ENCODE assay signal across 10 cellular contexts in the genomic region with DNA sequence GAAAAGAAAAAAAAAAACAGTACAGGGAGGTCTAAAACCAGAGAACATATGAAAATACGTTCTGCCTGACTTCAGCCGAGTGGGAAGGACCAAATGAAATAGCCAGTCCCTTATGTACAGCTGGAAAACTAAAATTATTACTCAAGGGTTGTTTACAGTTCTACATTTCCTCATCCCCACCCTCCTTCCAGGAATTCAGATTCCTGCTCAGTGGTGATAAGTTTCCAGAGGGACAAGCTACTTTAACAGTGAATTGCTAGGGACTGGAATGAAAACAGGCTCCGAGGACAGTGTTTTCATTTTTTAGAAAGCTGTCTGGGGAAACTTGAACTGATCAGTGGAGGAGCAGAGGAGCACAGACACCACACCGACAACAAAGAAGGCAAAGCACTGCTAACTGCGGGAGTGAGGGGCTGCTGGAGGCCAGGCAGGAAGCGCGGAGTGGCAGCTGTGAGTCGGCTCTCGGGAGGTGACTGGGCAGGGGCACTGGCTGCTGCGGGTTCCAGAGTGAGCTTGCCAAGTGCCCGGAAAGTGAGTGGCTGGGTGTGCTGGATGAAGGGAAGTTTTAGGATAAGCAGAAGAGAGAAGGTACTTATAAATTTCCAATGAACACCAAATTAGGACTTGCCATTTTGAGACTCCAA.
DNase-seq lines count a peak whose midpoint lies in the region; ATAC-seq and TF ChIP-seq lines count a peak whose summit lies in the region.
"Had no signal": no experiment of that assay in that cellular context is flagged by ENCODE, and none has a peak within 500 bp of the region (broad histone marks: within the 10 kb centered on the region; RNA-seq: fewer than 3 reads in every experiment).

No MANE protein-coding gene starts in this region.

- WGBS in upper lobe of left lung, 2 donors = 36 to 40% methylated on average over 11 of the region's 11 CpGs

- no peak for ATAC-seq in activated CD4-positive, alpha-beta T cell treated with anti-CD3 and anti-CD28 coated beads for 36 hours
- ATAC-seq in upper lobe of left lung (ENCODE audit: low FRiP score in 2 of 2) = peak; percentile 75 to 79
- no peak for ATAC-seq in GM21515 (IDR thresholded peaks at IDR 0.05; ENCODE audit: unreplicated experiment)
- no peak for ATAC-seq in GM21390 (IDR thresholded peaks at IDR 0.05; ENCODE audit: unreplicated experiment)
- ATAC-seq: A549 had no signal

- H3K27me3 ChIP-seq in upper lobe of left lung = no peaks in the 10 kb centered on the region

- peaks cover 6 to 18% (median 10%) of the 10 kb centered on the region in 4 donors for H3K4me1 ChIP-seq in upper lobe of left lung
- H3K4me1 ChIP-seq: A549 had no signal

- H3K36me3 Mint-ChIP-seq in activated CD4-positive, alpha-beta T cell treated with anti-CD3 and anti-CD28 coated beads for 36 hours (ENCODE audit: low read depth) = peaks cover 34% of the 10 kb centered on the region

- H3K27ac Mint-ChIP-seq in activated CD4-positive, alpha-beta T cell treated with anti-CD3 and anti-CD28 coated beads for 36 hours = peak overlapping the region; percentile 58

- POLR2A ChIA-PET in activated CD4-positive, alpha-beta T cell treated with anti-CD3 and anti-CD28 coated beads for 36 hours (lab: Charles Lee) = no interaction called here

- no peaks in the 10 kb centered on the region for H3K9me3 Mint-ChIP-seq in activated CD4-positive, alpha-beta T cell treated with anti-CD3 and anti-CD28 coated beads for 36 hours (ENCODE audit: low read depth)

- DNase-seq in activated CD4-positive, alpha-beta T cell treated with anti-CD3 and anti-CD28 coated beads for 36 hours = no peak
- DNase-seq in activated CD4-positive, alpha-beta T cell treated with anti-CD3 and anti-CD28 coated beads for 48 hours = no peak
- DNase-seq in fibroblast of pulmonary artery (ENCODE audit: low read depth) (peak; percentile 72), myocyte (ENCODE audit: low read depth) (peak; percentile 19), upper lobe of left lung (peak in 1 of 2 donors; percentile 66)
- no peak for DNase-seq in activated CD4-positive, alpha-beta T cell treated with anti-CD3 and anti-CD28 coated beads for 4 hours
- DNase-seq: central memory CD4-positive, alpha-beta T cell had no signal

- H3K27me3 Mint-ChIP-seq in activated CD4-positive, alpha-beta T cell treated with anti-CD3 and anti-CD28 coated beads for 36 hours = no peaks in the 10 kb centered on the region

- intact Hi-C loops in activated CD4-positive, alpha-beta T cell treated with anti-CD3 and anti-CD28 coated beads for 36 hours (cut with DNase I, micrococcal nuclease) = loop anchor here in 1 of 2 experiments (5.0 kb wide), 1 partner anchor 138 kb away; no protein-coding TSS in a partner anchor

- peak overlapping the region; percentile 27 to 87 (median 84) for H3K27ac ChIP-seq in upper lobe of left lung
- H3K27ac ChIP-seq: A549 had no signal

- TF ChIP-seq CTCF in fibroblast of pulmonary artery (IDR thresholded peaks at IDR 0.05; ENCODE audit: low read length, missing control alignments) (no peak), upper lobe of left lung (IDR thresholded peaks at IDR 0.05) (no peak)

- H3K36me3 ChIP-seq in upper lobe of left lung = peaks cover 12 to 67% (median 38%) of the 10 kb centered on the region in 4 donors

- CTCF ChIA-PET in activated CD4-positive, alpha-beta T cell treated with anti-CD3 and anti-CD28 coated beads for 36 hours (lab: Charles Lee) = interaction anchor here (1.2 kb wide), 1 partner anchor 23 kb away, joined by 3 read pairs; no protein-coding TSS in a partner anchor

- peaks cover 9% of the 10 kb centered on the region for H3K4me1 Mint-ChIP-seq in activated CD4-positive, alpha-beta T cell treated with anti-CD3 and anti-CD28 coated beads for 36 hours

- TF ChIP-seq EP300 in upper lobe of left lung (IDR thresholded peaks at IDR 0.05) = peak in 1 of 4 donors; percentile 89

- H3K4me3 Mint-ChIP-seq in activated CD4-positive, alpha-beta T cell treated with anti-CD3 and anti-CD28 coated beads for 36 hours = no peak overlapping the region

- no peaks in the 10 kb centered on the region for H3K9me3 ChIP-seq in upper lobe of left lung
- H3K9me3 ChIP-seq: A549 had no signal

- TF ChIP-seq POLR2A in upper lobe of left lung (IDR thresholded peaks at IDR 0.05) = no peak

- H3K4me3 ChIP-seq in fibroblast of pulmonary artery (replicated peaks; ENCODE audit: low read depth, low read length) (peak overlapping the region; percentile 29), upper lobe of left lung (peak overlapping the region in 3 of 4 donors; percentile 30 to 40 (median 36))
- H3K4me3 ChIP-seq: A549 had no signal

Comparison
In these comparisons a context has a peak if more than half of its experiments do, and no peak if none do; other contexts are left out.
1. ATAC-seq: peak in upper lobe of left lung (2 of 2); none in activated CD4-positive, alpha-beta T cell treated with anti-CD3 and anti-CD28 coated beads for 36 hours (single experiment), GM21515 (single experiment) and GM21390 (single experiment).
2. DNase-seq: peak in fibroblast of pulmonary artery (single experiment) and myocyte (single experiment); none in activated CD4-positive, alpha-beta T cell treated with anti-CD3 and anti-CD28 coated beads for 36 hours (single experiment), activated CD4-positive, alpha-beta T cell treated with anti-CD3 and anti-CD28 coated beads for 48 hours (single experiment) and activated CD4-positive, alpha-beta T cell treated with anti-CD3 and anti-CD28 coated beads for 4 hours (0 of 2).